ENCODE assay signal across 8 cellular contexts in genomic region chr15:43776101-43776717, GRCh38. TPM values are rescaled to one million over a fixed set of nuclear protein-coding genes. Genes with fewer than 3 reads are reported as not detected.
DNase-seq lines count a peak whose midpoint lies in the region; ATAC-seq and TF ChIP-seq lines count a peak whose summit lies in the region.

No MANE protein-coding gene starts in this region.

- intact Hi-C loops in activated T-helper 2 cell treated with anti-CD3 and anti-CD28 coated beads, Interferon-gamma antibody, Interleukin-2, Interleukin-4, amounts not matched to agents 10 μg/mL and 5 μg/mL and 100 μg/mL, durations not matched to agents 14 hours and 24 hours and 36 hours (cut with micrococcal nuclease), result loop anchor here (2.0 kb wide), 2 partner anchors 17 to 25 kb away; partner anchors contain the start of gene SERF2
- intact Hi-C loops in left ventricle myocardium superior (cut with micrococcal nuclease), result no loop called here

- H3K4me1 ChIP-seq in skeletal muscle satellite cell (ENCODE audit: control insufficient read depth, insufficient read depth, low read length), result peaks cover 10% of the 10 kb centered on the region

- POLR2A ChIA-PET in GM10248 (lab: Yijun Ruan, JAX), result interaction anchor here (0.5 to 2.2 kb wide), 11 partner anchors 10 to 936 kb away, joined by 3 to 15 read pairs (median 5); partner anchors contain the start of genes HYPK, MFAP1, SERF2 and SERINC4

- H3K27me3 ChIP-seq in skeletal muscle satellite cell (ENCODE audit: control insufficient read depth, insufficient read depth, low read length), result no peaks in the 10 kb centered on the region

- H3K4me2 ChIP-seq in skeletal muscle satellite cell (ENCODE audit: low read length), result peak overlapping the region; percentile 88

- H3K4me3 Mint-ChIP-seq in activated T-helper 2 cell treated with anti-CD3 and anti-CD28 coated beads, Interferon-gamma antibody, Interleukin-2, Interleukin-4, amounts not matched to agents 10 μg/mL and 5 μg/mL and 100 μg/mL, durations not matched to agents 14 hours and 24 hours and 36 hours (ENCODE audit: low read depth), result peak overlapping the region; percentile 83

- ATAC-seq in GM21360 (IDR thresholded peaks at IDR 0.05; ENCODE audit: unreplicated experiment), result peak; percentile 58
- ATAC-seq in HG03571 (IDR thresholded peaks at IDR 0.05; ENCODE audit: unreplicated experiment), result peak; percentile 59
- no peak for ATAC-seq in left ventricle myocardium superior

- no peak overlapping the region for H3K27ac Mint-ChIP-seq in activated T-helper 2 cell treated with anti-CD3 and anti-CD28 coated beads, Interferon-gamma antibody, Interleukin-2, Interleukin-4, amounts not matched to agents 10 μg/mL and 5 μg/mL and 100 μg/mL, durations not matched to agents 14 hours and 24 hours and 36 hours

- TF ChIP-seq CTCF in GM10248 (IDR thresholded peaks at IDR 0.05; ENCODE audit: control extremely low read depth, extremely low read depth, low read depth, missing control alignments), result no peak

- no peaks in the 10 kb centered on the region for H3K9me3 ChIP-seq in skeletal muscle satellite cell (replicated peaks; ENCODE audit: low read length)

- H3K4me1 Mint-ChIP-seq in activated T-helper 2 cell treated with anti-CD3 and anti-CD28 coated beads, Interferon-gamma antibody, Interleukin-2, Interleukin-4, amounts not matched to agents 10 μg/mL and 5 μg/mL and 100 μg/mL, durations not matched to agents 14 hours and 24 hours and 36 hours (ENCODE audit: low read depth), result peaks cover 7% of the 10 kb centered on the region

- H3K4me3 ChIP-seq in skeletal muscle satellite cell (ENCODE audit: low read length), result peak overlapping the region; percentile 84

- DNase-seq in GM10248 (ENCODE audit: extremely low spot score) (peak; percentile 80), left ventricle myocardium superior (peak; percentile 43), RPMI8226 (no peak), T1000 (lab: John Stamatoyannopoulos, UW) (no peak)
- DNase-seq in activated T-helper 2 cell treated with anti-CD3 and anti-CD28 coated beads, Interferon-gamma antibody, Interleukin-2, Interleukin-4, amounts not matched to agents 10 μg/mL and 5 μg/mL and 100 μg/mL, durations not matched to agents 14 hours and 24 hours and 36 hours (ENCODE audit: low spot score), result no peak

- H3K36me3 Mint-ChIP-seq in activated T-helper 2 cell treated with anti-CD3 and anti-CD28 coated beads, Interferon-gamma antibody, Interleukin-2, Interleukin-4, amounts not matched to agents 10 μg/mL and 5 μg/mL and 100 μg/mL, durations not matched to agents 14 hours and 24 hours and 36 hours (ENCODE audit: low read depth), result peaks cover 22% of the 10 kb centered on the region

- H3K9me3 Mint-ChIP-seq in activated T-helper 2 cell treated with anti-CD3 and anti-CD28 coated beads, Interferon-gamma antibody, Interleukin-2, Interleukin-4, amounts not matched to agents 10 μg/mL and 5 μg/mL and 100 μg/mL, durations not matched to agents 14 hours and 24 hours and 36 hours, result no peaks in the 10 kb centered on the region

- peaks cover 9% of the 10 kb centered on the region for H3K27me3 Mint-ChIP-seq in activated T-helper 2 cell treated with anti-CD3 and anti-CD28 coated beads, Interferon-gamma antibody, Interleukin-2, Interleukin-4, amounts not matched to agents 10 μg/mL and 5 μg/mL and 100 μg/mL, durations not matched to agents 14 hours and 24 hours and 36 hours (ENCODE audit: low read depth)

- peak overlapping the region; percentile 82 for H3K9ac ChIP-seq in skeletal muscle satellite cell (ENCODE audit: low read depth, low read length)

- CTCF ChIA-PET in GM10248 (lab: Yijun Ruan, JAX), result interaction anchor here (0.7 to 3.5 kb wide), 8 partner anchors 11 to 48 kb away, joined by 3 to 59 read pairs (median 6); partner anchors contain the start of genes HYPK, MFAP1, SERF2 and SERINC4

- H3K36me3 ChIP-seq in skeletal muscle satellite cell (ENCODE audit: insufficient read depth, low read length), result peaks cover 22% of the 10 kb centered on the region

RNA-seq across cellular contexts. Expression of gene ELL3, which starts 0.6 kb away (rescaled TPM):
- 1.0 and 1.3 TPM in 2 replicates for total RNA-seq in activated T-helper 2 cell treated with anti-CD3 and anti-CD28 coated beads, Interferon-gamma antibody, Interleukin-2, Interleukin-4, amounts not matched to agents 10 μg/mL and 5 μg/mL and 100 μg/mL, durations not matched to agents 14 hours and 24 hours and 36 hours
- total RNA-seq in left ventricle myocardium superior, result 1.3 TPM
- 2.3 and 2.4 TPM in 2 replicates for total RNA-seq in skeletal muscle satellite cell (2012; rRNA removed)

RNA-seq across cellular contexts. Expression of gene SERF2, which starts 15.9 kb away (rescaled TPM):
- 580 and 598 TPM in 2 replicates for total RNA-seq in activated T-helper 2 cell treated with anti-CD3 and anti-CD28 coated beads, Interferon-gamma antibody, Interleukin-2, Interleukin-4, amounts not matched to agents 10 μg/mL and 5 μg/mL and 100 μg/mL, durations not matched to agents 14 hours and 24 hours and 36 hours
- total RNA-seq in left ventricle myocardium superior, result 1,014 TPM
- 383 and 404 TPM in 2 replicates for total RNA-seq in skeletal muscle satellite cell (2012; rRNA removed)

RNA-seq across cellular contexts. Expression of gene SERINC4, which starts 23.8 kb away (rescaled TPM):
- total RNA-seq in activated T-helper 2 cell treated with anti-CD3 and anti-CD28 coated beads, Interferon-gamma antibody, Interleukin-2, Interleukin-4, amounts not matched to agents 10 μg/mL and 5 μg/mL and 100 μg/mL, durations not matched to agents 14 hours and 24 hours and 36 hours, result 0.28 and 0.57 TPM in 2 replicates
- not detected for total RNA-seq in left ventricle myocardium superior
- total RNA-seq in skeletal muscle satellite cell (2012; rRNA removed), result not detected in 2 replicates

RNA-seq across cellular contexts. Expression of gene HYPK, which starts 24.2 kb away (rescaled TPM):
- total RNA-seq in activated T-helper 2 cell treated with anti-CD3 and anti-CD28 coated beads, Interferon-gamma antibody, Interleukin-2, Interleukin-4, amounts not matched to agents 10 μg/mL and 5 μg/mL and 100 μg/mL, durations not matched to agents 14 hours and 24 hours and 36 hours, result 23.6 and 24.3 TPM in 2 replicates
- total RNA-seq in left ventricle myocardium superior, result 12.3 TPM
- total RNA-seq in skeletal muscle satellite cell (2012; rRNA removed), result 4.1 and 8.7 TPM in 2 replicates

RNA-seq across cellular contexts. Expression of gene PDIA3, which starts 30.0 kb away (rescaled TPM):
- 370 and 384 TPM in 2 replicates for total RNA-seq in activated T-helper 2 cell treated with anti-CD3 and anti-CD28 coated beads, Interferon-gamma antibody, Interleukin-2, Interleukin-4, amounts not matched to agents 10 μg/mL and 5 μg/mL and 100 μg/mL, durations not matched to agents 14 hours and 24 hours and 36 hours
- total RNA-seq in left ventricle myocardium superior, result 152 TPM
- 125 and 160 TPM in 2 replicates for total RNA-seq in skeletal muscle satellite cell (2012; rRNA removed)

Comparison
In these comparisons a context has a peak if more than half of its experiments do, and no peak if none do; other contexts are left out.
1. DNase-seq: peak in GM10248 (single experiment) and left ventricle myocardium superior (single experiment); none in activated T-helper 2 cell treated with anti-CD3 and anti-CD28 coated beads, Interferon-gamma antibody, Interleukin-2, Interleukin-4, amounts not matched to agents 10 μg/mL and 5 μg/mL and 100 μg/mL, durations not matched to agents 14 hours and 24 hours and 36 hours (single experiment), RPMI8226 (single experiment) and T1000 (single experiment).